ENCODE assay signal across 1 cellular context in the genomic region with DNA sequence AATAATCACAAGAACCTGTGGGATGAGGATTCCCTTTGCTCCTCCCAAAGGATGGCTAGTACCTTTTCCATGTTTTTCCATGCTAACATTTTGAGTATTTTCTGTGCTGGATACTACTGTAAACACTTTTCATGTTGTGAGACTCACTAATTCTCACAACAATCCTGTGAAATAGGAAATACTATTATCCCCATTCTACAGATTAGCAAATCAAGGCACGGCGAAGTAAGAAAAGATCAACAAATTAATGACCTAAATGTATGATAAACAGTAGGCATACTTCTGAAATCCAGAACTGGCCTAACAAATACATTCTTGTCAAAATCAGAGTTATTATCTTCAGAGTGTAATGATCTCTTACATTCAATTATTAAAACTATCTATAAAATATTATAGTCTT.
TF ChIP-seq lines count a peak whose summit lies in the region.

No MANE protein-coding gene starts in this region.

TF ChIP-seq in K562, 482 proteins besides CTCF, POLR2A, EP300 and RAD21 (continued from another document):
- TF ChIP-seq, protein P1, sequence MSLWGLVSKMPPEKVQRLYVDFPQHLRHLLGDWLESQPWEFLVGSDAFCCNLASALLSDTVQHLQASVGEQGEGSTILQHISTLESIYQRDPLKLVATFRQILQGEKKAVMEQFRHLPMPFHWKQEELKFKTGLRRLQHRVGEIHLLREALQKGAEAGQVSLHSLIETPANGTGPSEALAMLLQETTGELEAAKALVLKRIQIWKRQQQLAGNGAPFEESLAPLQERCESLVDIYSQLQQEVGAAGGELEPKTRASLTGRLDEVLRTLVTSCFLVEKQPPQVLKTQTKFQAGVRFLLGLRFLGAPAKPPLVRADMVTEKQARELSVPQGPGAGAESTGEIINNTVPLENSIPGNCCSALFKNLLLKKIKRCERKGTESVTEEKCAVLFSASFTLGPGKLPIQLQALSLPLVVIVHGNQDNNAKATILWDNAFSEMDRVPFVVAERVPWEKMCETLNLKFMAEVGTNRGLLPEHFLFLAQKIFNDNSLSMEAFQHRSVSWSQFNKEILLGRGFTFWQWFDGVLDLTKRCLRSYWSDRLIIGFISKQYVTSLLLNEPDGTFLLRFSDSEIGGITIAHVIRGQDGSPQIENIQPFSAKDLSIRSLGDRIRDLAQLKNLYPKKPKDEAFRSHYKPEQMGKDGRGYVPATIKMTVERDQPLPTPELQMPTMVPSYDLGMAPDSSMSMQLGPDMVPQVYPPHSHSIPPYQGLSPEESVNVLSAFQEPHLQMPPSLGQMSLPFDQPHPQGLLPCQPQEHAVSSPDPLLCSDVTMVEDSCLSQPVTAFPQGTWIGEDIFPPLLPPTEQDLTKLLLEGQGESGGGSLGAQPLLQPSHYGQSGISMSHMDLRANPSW (CRISPR knock-in tag; IDR thresholded peaks at IDR 0.05) = no peak
- TF ChIP-seq PURB (CRISPR knock-in tag; IDR thresholded peaks at IDR 0.05; ENCODE audit: low read depth) (no peak), RBM25 (IDR thresholded peaks at IDR 0.05; ENCODE audit: low read depth, low read length, severe bottlenecking) (peak; percentile 83), TFAM (CRISPR knock-in tag; conservative IDR thresholded peaks at IDR 0.05) (no peak), PTRF (tag; IDR thresholded peaks at IDR 0.05) (no peak), OTX1 (CRISPR knock-in tag; IDR thresholded peaks at IDR 0.05) (no peak), ZNF668 (CRISPR knock-in tag; IDR thresholded peaks at IDR 0.05) (no peak), BRCA1 (IDR thresholded peaks at IDR 0.05) (no peak), BRCA1 (CRISPR knock-in tag; IDR thresholded peaks at IDR 0.05) (no peak)
- TF ChIP-seq, protein P2, sequence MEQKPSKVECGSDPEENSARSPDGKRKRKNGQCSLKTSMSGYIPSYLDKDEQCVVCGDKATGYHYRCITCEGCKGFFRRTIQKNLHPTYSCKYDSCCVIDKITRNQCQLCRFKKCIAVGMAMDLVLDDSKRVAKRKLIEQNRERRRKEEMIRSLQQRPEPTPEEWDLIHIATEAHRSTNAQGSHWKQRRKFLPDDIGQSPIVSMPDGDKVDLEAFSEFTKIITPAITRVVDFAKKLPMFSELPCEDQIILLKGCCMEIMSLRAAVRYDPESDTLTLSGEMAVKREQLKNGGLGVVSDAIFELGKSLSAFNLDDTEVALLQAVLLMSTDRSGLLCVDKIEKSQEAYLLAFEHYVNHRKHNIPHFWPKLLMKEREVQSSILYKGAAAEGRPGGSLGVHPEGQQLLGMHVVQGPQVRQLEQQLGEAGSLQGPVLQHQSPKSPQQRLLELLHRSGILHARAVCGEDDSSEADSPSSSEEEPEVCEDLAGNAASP (IDR thresholded peaks at IDR 0.05) = no peak
